8 cellular contexts compared by ENCODE assay signal in the genomic region with DNA sequence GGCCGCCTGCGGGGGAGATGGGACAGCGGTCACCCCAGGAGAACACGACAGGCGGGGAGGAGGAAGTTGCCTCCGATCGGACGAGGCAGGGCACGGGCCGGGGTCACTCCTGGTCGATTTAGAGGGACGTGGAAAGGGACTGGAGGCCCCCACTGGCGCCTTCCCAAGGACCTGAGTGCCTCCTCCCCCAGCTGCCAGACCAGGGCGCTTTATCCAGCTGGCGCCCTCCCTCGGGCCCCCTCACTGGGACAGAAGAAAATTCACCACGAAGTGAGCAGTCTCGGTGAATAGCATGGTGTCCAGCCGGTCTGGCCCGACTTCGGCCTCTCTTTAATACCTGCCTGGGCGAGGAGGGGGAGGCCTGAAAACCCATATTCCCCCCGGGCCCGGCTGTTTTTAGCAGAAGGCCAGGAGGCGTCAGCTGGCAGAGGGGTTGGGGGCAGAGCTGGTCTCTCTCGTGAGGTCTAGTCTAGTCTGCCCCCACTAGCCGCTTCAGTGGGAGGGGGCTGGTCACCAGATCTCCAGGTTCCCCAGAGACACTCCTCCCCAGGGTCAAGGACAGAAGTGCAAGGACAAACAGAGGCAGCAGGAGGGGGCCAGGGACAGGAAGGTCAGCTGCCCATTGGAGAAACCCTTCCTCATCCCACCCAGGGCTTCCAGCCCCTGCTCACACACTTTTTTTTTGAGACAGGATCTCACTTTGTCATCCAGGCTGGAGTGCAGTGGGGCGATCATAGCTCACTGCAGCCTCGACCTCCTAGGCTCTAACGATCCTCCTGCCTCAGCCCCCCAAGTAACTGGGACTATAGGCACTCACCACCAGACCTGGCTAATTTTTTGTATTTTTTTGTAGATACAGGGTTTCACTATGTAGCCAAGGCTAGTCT. TPM values are rescaled to one million over a fixed set of nuclear protein-coding genes. Genes with fewer than 3 reads are reported as not detected.
DNase-seq lines count a peak whose midpoint lies in the region; ATAC-seq lines count a peak whose summit lies in the region.

No MANE protein-coding gene starts in this region.

- peak overlapping the region; percentile 72 to 88 (median 80) for H3K4me3 Mint-ChIP-seq in CD4-positive, CD25-positive, alpha-beta regulatory T cell

- H3K36me3 ChIP-seq in CD4-positive, CD25-positive, alpha-beta regulatory T cell (ENCODE audit: control insufficient read depth, insufficient read depth, low read length) = no peaks in the 10 kb centered on the region
- H3K36me3 ChIP-seq in esophagus (ENCODE audit: control insufficient read depth in 2 of 2, insufficient read depth in 2 of 2, low read length in 1 of 2) = no peaks in the 10 kb centered on the region

- H3K36me3 Mint-ChIP-seq in CD4-positive, CD25-positive, alpha-beta regulatory T cell = peaks cover 10% of the 10 kb centered on the region

- H3K27me3 ChIP-seq in CD4-positive, CD25-positive, alpha-beta regulatory T cell (ENCODE audit: control insufficient read depth, insufficient read depth, low read length) = no peaks in the 10 kb centered on the region
- no peaks in the 10 kb centered on the region for H3K27me3 ChIP-seq in esophagus (ENCODE audit: control insufficient read depth in 1 of 2, insufficient read depth in 2 of 2, low read length in 2 of 2)

- no peaks in the 10 kb centered on the region for H3K27me3 Mint-ChIP-seq in CD4-positive, CD25-positive, alpha-beta regulatory T cell

- no peaks in the 10 kb centered on the region for H3K9me3 ChIP-seq in CD4-positive, CD25-positive, alpha-beta regulatory T cell (ENCODE audit: control insufficient read depth in 2 of 2, low read length in 2 of 2)
- no peaks in the 10 kb centered on the region for H3K9me3 ChIP-seq in esophagus (ENCODE audit: control insufficient read depth in 2 of 2, insufficient read depth in 1 of 2, low read depth in 1 of 2, low read length in 1 of 2)

- no peaks in the 10 kb centered on the region for H3K9me3 Mint-ChIP-seq in CD4-positive, CD25-positive, alpha-beta regulatory T cell

- DNase-seq in CD4-positive, CD25-positive, alpha-beta regulatory T cell = no peak
- DNase-seq in GOT3 (lab: John Stamatoyannopoulos, UW) (peak; percentile 28), SK-MEL-5 (ENCODE audit: low read depth, low spot score) (peak; percentile 33), myocyte (ENCODE audit: low read depth) (peak; percentile 73), epidermal melanocyte (ENCODE audit: insufficient read length, low spot score) (no peak), MV-4-11 (lab: John Stamatoyannopoulos, UW) (no peak)

- H3K4me1 Mint-ChIP-seq in CD4-positive, CD25-positive, alpha-beta regulatory T cell = peaks cover 0 to 56% (median 23%) of the 10 kb centered on the region in 4 donors

- H3K27ac ChIP-seq in CD4-positive, CD25-positive, alpha-beta regulatory T cell (ENCODE audit: insufficient read depth, low read length, poor library complexity, severe bottlenecking) = peak overlapping the region; percentile 77
- H3K27ac ChIP-seq in esophagus (ENCODE audit: low read depth in 2 of 2, low read length in 1 of 2) = peak overlapping the region; percentile 80 to 85

- H3K27ac Mint-ChIP-seq in CD4-positive, CD25-positive, alpha-beta regulatory T cell = peak overlapping the region; percentile 62 to 82 (median 78)

- in situ Hi-C loops in SK-MEL-5 (cut with HindIII; ENCODE audit: low pct_unique_long_range_greater_than_20kb, low sequenced_read_pairs) = no loop called here

- 15 to 22% methylated on average over 29 to 30 of the region's 30 CpGs for WGBS in esophagus, 2 donors

- H3K4me1 ChIP-seq in CD4-positive, CD25-positive, alpha-beta regulatory T cell (ENCODE audit: control insufficient read depth, insufficient read depth, low read length, poor library complexity, severe bottlenecking) = peaks cover 15% of the 10 kb centered on the region
- peaks cover 4 to 5% of the 10 kb centered on the region in 2 donors for H3K4me1 ChIP-seq in esophagus (ENCODE audit: control insufficient read depth in 2 of 2, insufficient read depth in 2 of 2, low read length in 1 of 2)

- no peak overlapping the region for H3K4me3 ChIP-seq in CD4-positive, CD25-positive, alpha-beta regulatory T cell (ENCODE audit: low read depth, low read length)
- peak overlapping the region; percentile 59 to 65 for H3K4me3 ChIP-seq in esophagus (ENCODE audit: low read depth in 1 of 2, low read length in 2 of 2)

- ATAC-seq in CD4-positive, CD25-positive, alpha-beta regulatory T cell (ENCODE audit: low read depth in 2 of 2) = no peak
- no peak for ATAC-seq in HG03342 (IDR thresholded peaks at IDR 0.05; ENCODE audit: unreplicated experiment)

RNA-seq across cellular contexts. Expression of a gene that starts 10.2 kb away (rescaled TPM):
- total RNA-seq in CD4-positive, CD25-positive, alpha-beta regulatory T cell = 43.2 TPM
- polyA plus RNA-seq in CD4-positive, CD25-positive, alpha-beta regulatory T cell = under 1 TPM in 2 of 4 donors, not detected in 2; 0.14 to 0.31 TPM
- total RNA-seq in SK-MEL-5 (2014; rRNA removed; shearing (Covaris generic)) = 0.74 and 0.85 TPM in 2 replicates
- 0.46 and 0.72 TPM in 2 replicates for polyA plus RNA-seq in SK-MEL-5 (2015; cell fraction: cytosol; rRNA removed)
- 27.1 and 34.7 TPM in 2 replicates for polyA plus RNA-seq in SK-MEL-5 (2015; cell fraction: nucleus; rRNA removed)
- polyA plus RNA-seq in esophagus = 1 to 10 TPM; 2.9 to 5.9 TPM
- 4.4 and 5.2 TPM in 2 replicates for total RNA-seq in myocyte
- 4.6 TPM for polyA plus RNA-seq in myocyte (2012)

RNA-seq across cellular contexts. Expression of a gene that starts 10.2 kb away (rescaled TPM):
- total RNA-seq in CD4-positive, CD25-positive, alpha-beta regulatory T cell = 0.76 TPM
- polyA plus RNA-seq in CD4-positive, CD25-positive, alpha-beta regulatory T cell = 1 to 10 TPM in 2 of 4 donors, not detected in 2; 1.1 to 1.9 TPM
- 0.32 and 2.6 TPM in 2 replicates for total RNA-seq in SK-MEL-5 (2014; rRNA removed; shearing (Covaris generic))
- 0.33 and 0.46 TPM in 2 replicates for polyA plus RNA-seq in SK-MEL-5 (2015; cell fraction: cytosol; rRNA removed)
- 11.3 and 15.3 TPM in 2 replicates for polyA plus RNA-seq in SK-MEL-5 (2015; cell fraction: nucleus; rRNA removed)
- polyA plus RNA-seq in esophagus = under 1 TPM; 0.15 to 0.53 TPM
- total RNA-seq in myocyte = 0.88 and 1.0 TPM in 2 replicates
- 3.1 TPM for polyA plus RNA-seq in myocyte (2012)

RNA-seq across cellular contexts. Expression of a gene that starts 16.1 kb away (rescaled TPM):
- total RNA-seq in CD4-positive, CD25-positive, alpha-beta regulatory T cell = 27.5 TPM
- polyA plus RNA-seq in CD4-positive, CD25-positive, alpha-beta regulatory T cell = 10 to 100 TPM; 34.4 to 59.4 (median 48.7) TPM
- total RNA-seq in SK-MEL-5 (2014; rRNA removed; shearing (Covaris generic)) = 82.8 and 106 TPM in 2 replicates
- polyA plus RNA-seq in SK-MEL-5 (2015; cell fraction: cytosol; rRNA removed) = 208 and 228 TPM in 2 replicates
- 21.6 and 28.1 TPM in 2 replicates for polyA plus RNA-seq in SK-MEL-5 (2015; cell fraction: nucleus; rRNA removed)
- 1 to 10 TPM; 3.6 to 6.0 TPM for polyA plus RNA-seq in esophagus
- total RNA-seq in myocyte = 65.5 and 94.0 TPM in 2 replicates
- 47.0 TPM for polyA plus RNA-seq in myocyte (2012)

RNA-seq across cellular contexts. Expression of a gene that starts 42.1 kb away (rescaled TPM):
- total RNA-seq in CD4-positive, CD25-positive, alpha-beta regulatory T cell = 198 TPM
- polyA plus RNA-seq in CD4-positive, CD25-positive, alpha-beta regulatory T cell = 10 to 100 TPM; 27.3 to 45.4 (median 40.1) TPM
- total RNA-seq in SK-MEL-5 (2014; rRNA removed; shearing (Covaris generic)) = 40.7 and 46.8 TPM in 2 replicates
- polyA plus RNA-seq in SK-MEL-5 (2015; cell fraction: cytosol; rRNA removed) = 48.7 and 55.6 TPM in 2 replicates
- 83.4 and 95.4 TPM in 2 replicates for polyA plus RNA-seq in SK-MEL-5 (2015; cell fraction: nucleus; rRNA removed)
- 10 to 100 TPM; 24.1 to 26.9 TPM for polyA plus RNA-seq in esophagus
- total RNA-seq in myocyte = 62.8 and 63.2 TPM in 2 replicates
- 68.3 TPM for polyA plus RNA-seq in myocyte (2012)

Comparison
In these comparisons a context has a peak if more than half of its experiments do, and no peak if none do; other contexts are left out.
1. DNase-seq: peak in GOT3 (single experiment), SK-MEL-5 (single experiment) and myocyte (single experiment); none in CD4-positive, CD25-positive, alpha-beta regulatory T cell (0 of 3), epidermal melanocyte (single experiment) and MV-4-11 (single experiment).